ENCODE assay signal across 1 cellular context in the genomic region with DNA sequence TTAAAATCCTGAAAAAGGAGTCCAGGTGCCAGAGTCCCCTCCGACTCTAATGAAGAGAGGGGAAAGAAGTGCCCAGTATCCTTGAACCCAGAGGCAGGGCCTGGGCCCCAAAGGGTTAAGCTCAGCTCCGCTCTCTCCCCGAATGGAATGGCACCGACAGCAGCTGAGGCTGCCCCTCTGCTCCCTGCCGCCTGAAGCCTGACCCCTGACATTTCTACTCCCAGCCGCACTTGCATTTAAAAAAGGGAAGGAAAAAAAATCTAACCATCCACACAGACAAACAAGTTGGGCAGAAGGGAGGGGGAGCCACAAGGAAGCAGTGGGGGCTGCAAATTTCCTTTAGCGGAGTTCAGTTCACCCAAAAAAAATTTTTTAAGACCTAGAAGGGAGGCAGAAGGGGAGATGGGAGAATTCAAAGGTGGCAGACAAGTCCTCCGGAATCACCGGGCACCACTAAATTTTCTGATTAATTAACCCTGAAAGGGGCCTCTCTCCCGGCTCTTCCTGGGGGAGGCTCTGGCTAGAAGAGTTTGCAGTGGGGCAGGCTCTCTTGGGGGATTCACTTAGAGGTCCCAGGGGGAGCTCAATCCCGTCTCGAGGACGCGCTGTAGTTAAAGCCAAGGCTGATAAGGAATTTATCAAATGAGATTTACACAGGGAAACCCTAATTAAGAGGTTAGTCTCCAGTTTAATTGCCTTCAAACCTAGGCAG.
TF ChIP-seq lines count a peak whose summit lies in the region.

No MANE protein-coding gene starts in this region.

TF ChIP-seq in SK-N-SH treated with all-trans-retinoic acid at 6 μM for 48 hours, 23 proteins besides CTCF, POLR2A, EP300 and RAD21 (continued from another document):
- no peak for TF ChIP-seq CSRNP3 (CRISPR knock-in tag; IDR thresholded peaks at IDR 0.05)
- TF ChIP-seq RARB (CRISPR knock-in tag; IDR thresholded peaks at IDR 0.05) = no peak
- no peak for TF ChIP-seq ZNF565 (CRISPR knock-in tag; conservative IDR thresholded peaks at IDR 0.05; ENCODE audit: low read depth)
- no peak for TF ChIP-seq SNAI2 (CRISPR knock-in tag; IDR thresholded peaks at IDR 0.05)
- TF ChIP-seq CREB5 (CRISPR knock-in tag; IDR thresholded peaks at IDR 0.05; ENCODE audit: low read depth) = no peak
